ENCODE assay signal across 1 cellular context in the genomic region with DNA sequence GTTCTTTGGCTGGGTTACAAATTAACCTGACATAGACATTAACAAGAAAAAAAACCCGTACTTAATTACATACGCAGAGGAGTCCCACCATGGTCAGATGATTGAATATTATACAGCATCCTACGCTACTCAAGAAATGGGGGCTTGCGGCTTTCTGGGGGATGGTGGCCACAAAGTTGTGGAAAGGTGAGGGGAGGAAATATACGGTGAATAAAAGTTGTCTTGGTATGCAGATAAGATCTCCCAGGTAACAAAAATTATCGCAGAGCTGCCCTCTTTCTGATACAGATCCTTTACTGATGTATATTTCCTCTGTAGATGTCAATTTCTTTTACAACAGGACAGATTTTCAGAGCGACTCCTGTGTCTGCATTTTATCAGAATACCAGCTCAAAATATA.
A peak's percentile ranks its signal among the peaks of the same experiment; 100 is the strongest.
TF ChIP-seq lines count a peak whose summit lies in the region.

No MANE protein-coding gene starts in this region.

TF ChIP-seq in GM12878, 131 proteins besides CTCF, POLR2A, EP300 and RAD21:
- TF ChIP-seq CBFB (IDR thresholded peaks at IDR 0.05; ENCODE audit: low read depth) (0 out of 2 replicates have a peak, but pooled peaks have one; percentile 29), KAT2A (conservative IDR thresholded peaks at IDR 0.05; ENCODE audit: control insufficient read depth, low read depth, low read length) (no peak), ZNF592 (IDR thresholded peaks at IDR 0.05) (no peak)
